Comparison of ENCODE assay signal across 9 cellular contexts in genomic region chr5:172403191-172403794, GRCh38. TPM values are rescaled to one million over a fixed set of nuclear protein-coding genes. Genes with fewer than 3 reads are reported as not detected.
DNase-seq lines count a peak whose midpoint lies in the region; ATAC-seq and TF ChIP-seq lines count a peak whose summit lies in the region.
"Had no signal": no experiment of that assay in that cellular context is flagged by ENCODE, and none has a peak within 500 bp of the region (broad histone marks: within the 10 kb centered on the region; RNA-seq: fewer than 3 reads in every experiment).

No MANE protein-coding gene starts in this region.

- H3K4me3 Mint-ChIP-seq in neural progenitor cell, result peak overlapping the region; percentile 37

- peak; percentile 92 for ATAC-seq in Right ventricle myocardium inferior
- peak; percentile 37 to 89 for ATAC-seq in upper lobe of left lung (ENCODE audit: low FRiP score in 2 of 2)

- H2AFZ ChIP-seq in neural progenitor cell (replicated peaks), result no peak overlapping the region
- H2AFZ ChIP-seq in MM.1S (ENCODE audit: low read length), result no peak overlapping the region

- H3K4me3 ChIP-seq in astrocyte of the cerebellum (ENCODE audit: low read depth, low read length) (no peak overlapping the region), neural progenitor cell (no peak overlapping the region), upper lobe of left lung (peak overlapping the region in 1 of 4 donors; percentile 10), MM.1S (ENCODE audit: low read length) (no peak overlapping the region)

- peaks cover 38% of the 10 kb centered on the region for H3K36me3 Mint-ChIP-seq in neural progenitor cell

- H3K9ac ChIP-seq in neural progenitor cell (no peak overlapping the region), MM.1S (ENCODE audit: low read length) (no peak overlapping the region)

- peaks cover 43% of the 10 kb centered on the region for H4K20me1 ChIP-seq in neural progenitor cell (ENCODE audit: low read depth)
- no peaks in the 10 kb centered on the region for H4K20me1 ChIP-seq in MM.1S (ENCODE audit: insufficient read depth, low read length)

- H3K9me3 Mint-ChIP-seq in neural progenitor cell, result no peaks in the 10 kb centered on the region

- H3F3A ChIP-seq in neural progenitor cell (ENCODE audit: low read depth), result no peaks in the 10 kb centered on the region
- no peaks in the 10 kb centered on the region for H3F3A ChIP-seq in MM.1S (ENCODE audit: insufficient read depth, low read length)

- TF ChIP-seq EP300 in upper lobe of left lung (IDR thresholded peaks at IDR 0.05), result no peak

- 61 to 67% methylated on average over 9 to 11 of the region's 11 CpGs for WGBS in upper lobe of left lung, 2 donors

- no peaks in the 10 kb centered on the region for H3K27me3 Mint-ChIP-seq in neural progenitor cell (ENCODE audit: insufficient read depth, low read depth)

- no peaks in the 10 kb centered on the region for H3K36me3 ChIP-seq in neural progenitor cell
- no peaks in the 10 kb centered on the region for H3K36me3 ChIP-seq in upper lobe of left lung
- H3K36me3 ChIP-seq in MM.1S (replicated peaks; ENCODE audit: insufficient read depth, low read length), result no peaks in the 10 kb centered on the region

- H3K27ac ChIP-seq in neural progenitor cell, result no peak overlapping the region
- peak overlapping the region; percentile 15 to 65 (median 58) for H3K27ac ChIP-seq in upper lobe of left lung
- H3K27ac ChIP-seq in MM.1S (ENCODE audit: low read length), result no peak overlapping the region

- H3K4me2 ChIP-seq in neural progenitor cell, result peak overlapping the region; percentile 26
- no peak overlapping the region for H3K4me2 ChIP-seq in MM.1S (ENCODE audit: low read depth, low read length)

- intact Hi-C loops in Right ventricle myocardium inferior (cut with DNase I), result no loop called here

- H3K79me2 ChIP-seq in neural progenitor cell (ENCODE audit: low read depth) (no peaks in the 10 kb centered on the region), MM.1S (ENCODE audit: low read length) (no peaks in the 10 kb centered on the region)

- peaks cover 37% of the 10 kb centered on the region for H3K4me1 Mint-ChIP-seq in neural progenitor cell

- no peak for TF ChIP-seq CTCF in astrocyte of the cerebellum (IDR thresholded peaks at IDR 0.05; ENCODE audit: low read depth, low read length, missing control alignments)
- TF ChIP-seq CTCF in neural progenitor cell (IDR thresholded peaks at IDR 0.05), result no peak
- TF ChIP-seq CTCF in upper lobe of left lung (IDR thresholded peaks at IDR 0.05), result no peak
- no peak for TF ChIP-seq CTCF in MM.1S (IDR thresholded peaks at IDR 0.05; ENCODE audit: low read length)

- peak overlapping the region; percentile 98 for H3K27ac Mint-ChIP-seq in neural progenitor cell

- in situ Hi-C loops in astrocyte of the cerebellum (cut with HindIII; ENCODE audit: low sequenced_read_pairs), result no loop called here

- no peak for TF ChIP-seq POLR2A in upper lobe of left lung (IDR thresholded peaks at IDR 0.05)

- H3K9me2 ChIP-seq in MM.1S (replicated peaks; ENCODE audit: insufficient read depth, low read length), result no peaks in the 10 kb centered on the region

- H3K4me1 ChIP-seq in neural progenitor cell (peaks cover 13% of the 10 kb centered on the region), upper lobe of left lung (peaks cover 9 to 20% (median 9%) of the 10 kb centered on the region in 4 donors), MM.1S (ENCODE audit: low read length) (no peaks in the 10 kb centered on the region)

- no peaks in the 10 kb centered on the region for H3K27me3 ChIP-seq in neural progenitor cell
- no peaks in the 10 kb centered on the region for H3K27me3 ChIP-seq in upper lobe of left lung
- no peaks in the 10 kb centered on the region for H3K27me3 ChIP-seq in MM.1S (replicated peaks; ENCODE audit: insufficient read depth, low read length)

- DNase-seq in astrocyte of the cerebellum (ENCODE audit: low read depth) (peak; percentile 75), Right ventricle myocardium inferior (ENCODE audit: missing footprints) (peak; percentile 89), neural progenitor cell (ENCODE audit: low spot score) (peak; percentile 69), upper lobe of left lung (peak; percentile 37 to 52), UCSD-AML1 (lab: John Stamatoyannopoulos, UW; ENCODE audit: unreplicated experiment) (no peak), MM.1S (no peak)
- DNase-seq in activated CD4-positive, alpha-beta T cell treated with anti-CD3 and anti-CD28 coated beads, Interleukin-2, amount 50 U/mL, for 48 hours, result no peak
- DNase-seq: effector CD4-positive, alpha-beta T cell; NCI-H526 treated with DMSO at 0.1 percent for 48 hours had no signal

- no peaks in the 10 kb centered on the region for H3K9me3 ChIP-seq in neural progenitor cell (ENCODE audit: low read depth)
- no peaks in the 10 kb centered on the region for H3K9me3 ChIP-seq in upper lobe of left lung
- no peaks in the 10 kb centered on the region for H3K9me3 ChIP-seq in MM.1S (replicated peaks; ENCODE audit: insufficient read depth, low read length)

RNA-seq across cellular contexts. Expression of gene SH3PXD2B, which starts 51.0 kb away (rescaled TPM):
- total RNA-seq in Right ventricle myocardium inferior, result 5.4 TPM
- total RNA-seq in neural progenitor cell (ENCODE audit: low replicate concordance), result 27.3 and 46.3 TPM in 2 replicates
- total RNA-seq in upper lobe of left lung, result 10 to 100 TPM; 17.1 to 55.5 (median 43.2) TPM

Comparison
In these comparisons a context has a peak if more than half of its experiments do, and no peak if none do; other contexts are left out.
1. DNase-seq: peak in astrocyte of the cerebellum (single experiment), Right ventricle myocardium inferior (single experiment), neural progenitor cell (single experiment) and upper lobe of left lung (2 of 2); none in activated CD4-positive, alpha-beta T cell treated with anti-CD3 and anti-CD28 coated beads, Interleukin-2, amount 50 U/mL, for 48 hours (0 of 2), UCSD-AML1 (single experiment) and MM.1S (single experiment).
2. H3K27ac ChIP-seq: peak in upper lobe of left lung (4 of 4); none in neural progenitor cell (single experiment) and MM.1S (single experiment).